In the genomic region with DNA sequence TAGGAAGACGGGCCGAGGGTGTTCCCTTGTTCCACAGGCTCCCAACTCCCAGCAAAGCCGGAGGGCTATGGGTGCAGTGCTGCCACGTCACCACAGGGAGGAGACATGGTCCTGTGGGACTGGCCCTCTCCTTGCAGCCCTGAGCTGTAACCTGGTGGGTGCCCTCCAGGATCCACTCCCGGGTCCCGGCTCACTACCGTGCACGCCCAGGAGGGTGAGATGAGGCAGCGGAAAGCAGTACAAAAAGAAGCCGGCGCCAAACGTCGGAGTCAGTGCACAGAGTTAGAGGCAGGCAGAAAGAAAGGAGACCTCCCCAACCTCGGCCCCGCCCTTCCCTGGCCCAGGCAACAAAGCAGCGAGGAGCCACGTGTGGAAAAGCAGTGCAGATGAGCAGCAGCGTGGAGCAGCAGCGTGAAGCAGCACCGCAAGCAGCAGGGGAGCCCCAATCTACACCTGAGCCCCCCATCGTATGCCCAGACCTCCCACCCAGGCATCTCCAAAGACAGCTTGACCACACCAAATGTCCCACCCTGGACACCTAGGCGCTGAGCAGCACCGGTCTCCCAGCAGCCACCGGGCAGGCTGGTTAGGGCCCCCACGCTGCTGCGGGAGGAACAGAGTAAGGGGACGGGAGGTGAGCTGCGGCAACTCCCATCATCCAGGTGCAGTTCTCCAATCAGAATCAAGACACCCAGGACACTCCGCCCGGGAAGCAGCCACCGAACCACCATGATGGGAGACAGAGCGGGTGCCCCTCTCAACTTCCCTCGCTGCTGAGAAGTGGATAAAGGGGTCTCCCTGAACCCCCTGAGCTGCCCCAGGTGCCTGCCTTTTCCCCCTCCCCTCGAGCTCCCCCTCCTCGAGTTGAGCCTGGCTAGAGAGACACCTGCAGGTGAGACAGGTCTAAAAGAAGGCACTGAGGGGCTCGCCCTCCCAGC, we compare ENCODE assay signal across 8 cellular contexts. TPM values are rescaled to one million over a fixed set of nuclear protein-coding genes. Genes with fewer than 3 reads are reported as not detected.
DNase-seq lines count a peak whose midpoint lies in the region; ATAC-seq and TF ChIP-seq lines count a peak whose summit lies in the region.

No MANE protein-coding gene starts in this region.

- peak; percentile 95 for TF ChIP-seq CTCF in foreskin keratinocyte (conservative IDR thresholded peaks at IDR 0.05)
- peak; percentile 87 for TF ChIP-seq CTCF in upper lobe of right lung (IDR thresholded peaks at IDR 0.05)

- H3K27me3 Mint-ChIP-seq in activated T-helper 17 cell treated with anti-CD3 and anti-CD28 coated beads, Interleukin-2, amount 50 U/mL, for 72 hours, result no peaks in the 10 kb centered on the region

- no peaks in the 10 kb centered on the region for H3K79me2 ChIP-seq in trophoblast cell (ENCODE audit: control insufficient read depth, insufficient read depth, low read length, poor library complexity)

- no peak overlapping the region for H3K18ac ChIP-seq in trophoblast cell (ENCODE audit: low read length)

- H3K9me3 Mint-ChIP-seq in activated T-helper 17 cell treated with anti-CD3 and anti-CD28 coated beads, Interleukin-2, amount 50 U/mL, for 72 hours, result no peaks in the 10 kb centered on the region

- H3K36me3 ChIP-seq in trophoblast cell (ENCODE audit: control insufficient read depth in 1 of 2, insufficient read depth in 2 of 2, low read length in 2 of 2) (no peaks in the 10 kb centered on the region), upper lobe of right lung (no peaks in the 10 kb centered on the region)

- DNase-seq in DMS153 treated with DMSO at 0.1 percent for 48 hours (lab: John Stamatoyannopoulos, UW; ENCODE audit: unreplicated experiment) (peak; percentile 69), HuH-7 (ENCODE audit: low spot score) (peak; percentile 80), OCI-M1 (lab: John Stamatoyannopoulos, UW) (peak; percentile 83), foreskin keratinocyte (peak; percentile 24 to 56), trophoblast cell (peak; percentile 51 to 89), upper lobe of right lung (peak; percentile 80)

- H3K27ac Mint-ChIP-seq in activated T-helper 17 cell treated with anti-CD3 and anti-CD28 coated beads, Interleukin-2, amount 50 U/mL, for 72 hours, result peak overlapping the region; percentile 99

- H3K9me3 ChIP-seq in trophoblast cell (ENCODE audit: insufficient read depth, low read depth, low read length) (no peaks in the 10 kb centered on the region), upper lobe of right lung (no peaks in the 10 kb centered on the region)

- H3K36me3 Mint-ChIP-seq in activated T-helper 17 cell treated with anti-CD3 and anti-CD28 coated beads, Interleukin-2, amount 50 U/mL, for 72 hours (ENCODE audit: low read depth), result peaks cover 90% of the 10 kb centered on the region

- H4K91ac ChIP-seq in trophoblast cell (ENCODE audit: low read depth, low read length), result no peak overlapping the region

- peak overlapping the region; percentile 87 for H3K4me3 Mint-ChIP-seq in activated T-helper 17 cell treated with anti-CD3 and anti-CD28 coated beads, Interleukin-2, amount 50 U/mL, for 72 hours

- H4K12ac ChIP-seq in trophoblast cell (ENCODE audit: low read depth, low read length), result no peak overlapping the region

- no peak overlapping the region for H2AFZ ChIP-seq in trophoblast cell (ENCODE audit: insufficient read depth, low read length, poor library complexity)

- H3K4me3 ChIP-seq in trophoblast cell (ENCODE audit: low read depth, low read length), result no peak overlapping the region
- H3K4me3 ChIP-seq in upper lobe of right lung, result no peak overlapping the region

- no peak overlapping the region for H3K4ac ChIP-seq in trophoblast cell (ENCODE audit: low read depth, low read length)

- H3K79me1 ChIP-seq in trophoblast cell (ENCODE audit: low read length), result no peaks in the 10 kb centered on the region

- no peak overlapping the region for H2BK5ac ChIP-seq in trophoblast cell (ENCODE audit: low read depth, low read length, poor library complexity)

- H3K23ac ChIP-seq in trophoblast cell (ENCODE audit: low read length), result no peak overlapping the region

- no peak overlapping the region for H3K9ac ChIP-seq in trophoblast cell (ENCODE audit: low read length)

- intact Hi-C loops in upper lobe of right lung (cut with DNase I), result no loop called here

- no peak overlapping the region for H4K8ac ChIP-seq in trophoblast cell (ENCODE audit: low read depth, low read length)

- no peak overlapping the region for H2BK120ac ChIP-seq in trophoblast cell (ENCODE audit: insufficient read depth, low read length, poor library complexity)

- H3K4me2 ChIP-seq in trophoblast cell (ENCODE audit: low read length), result no peak overlapping the region

- H3K4me1 Mint-ChIP-seq in activated T-helper 17 cell treated with anti-CD3 and anti-CD28 coated beads, Interleukin-2, amount 50 U/mL, for 72 hours, result peaks cover 26% of the 10 kb centered on the region

- H3K4me1 ChIP-seq in foreskin keratinocyte (peaks cover 10% of the 10 kb centered on the region), trophoblast cell (ENCODE audit: control insufficient read depth in 1 of 2, insufficient read depth in 2 of 2, low read length in 2 of 2) (peaks cover 0 to 3% of the 10 kb centered on the region in 2 experiments), upper lobe of right lung (peaks cover 10% of the 10 kb centered on the region)

- no peak overlapping the region for H3K14ac ChIP-seq in trophoblast cell (ENCODE audit: low read length)

- no peak overlapping the region for H2BK12ac ChIP-seq in trophoblast cell (ENCODE audit: low read length)

- H3K27ac ChIP-seq in foreskin keratinocyte (no peak overlapping the region), trophoblast cell (ENCODE audit: low read depth, low read length) (no peak overlapping the region), upper lobe of right lung (no peak overlapping the region)

- no peaks in the 10 kb centered on the region for H3K27me3 ChIP-seq in foreskin keratinocyte
- no peaks in the 10 kb centered on the region for H3K27me3 ChIP-seq in trophoblast cell (ENCODE audit: insufficient read depth, low read length)
- no peaks in the 10 kb centered on the region for H3K27me3 ChIP-seq in upper lobe of right lung

- WGBS in trophoblast cell (ENCODE audit: extremely low coverage, insufficient coverage, insufficient read length), result no CpG with 5 or more reads among the region's 36 CpGs

- peak; percentile 71 for ATAC-seq in GM21423 (IDR thresholded peaks at IDR 0.05; ENCODE audit: unreplicated experiment)
- ATAC-seq in activated T-helper 17 cell treated with anti-CD3 and anti-CD28 coated beads, Interleukin-2, amount 50 U/mL, for 72 hours (replicated peaks), result peak; percentile 7
- peak; percentile 96 for ATAC-seq in foreskin keratinocyte
- ATAC-seq in upper lobe of right lung, result peak; percentile 86

- no peak overlapping the region for H2AK5ac ChIP-seq in trophoblast cell (ENCODE audit: low read length)

RNA-seq across cellular contexts. Expression of gene IGSF9B, which starts 28.8 kb away (rescaled TPM):
- 100 to 1,000 TPM in 1 of 2 donors, 10 to 100 TPM in 1; 25.4 to 279 TPM for total RNA-seq in activated T-helper 17 cell treated with anti-CD3 and anti-CD28 coated beads, Interleukin-2, amount 50 U/mL, for 72 hours
- total RNA-seq in foreskin keratinocyte, result 0.35 and 1.6 TPM in 2 replicates
- polyA plus RNA-seq in foreskin keratinocyte, result 0.29 and 0.73 TPM in 2 replicates
- 0.40 and 0.77 TPM in 2 replicates for polyA plus RNA-seq in trophoblast cell (2013)
- total RNA-seq in upper lobe of right lung, result 2.9 TPM

Comparison
In these comparisons a context has a peak if more than half of its experiments do, and no peak if none do; other contexts are left out.
1. ATAC-seq: peak in every context shown above with its lines; median percentile 96 in foreskin keratinocyte; 86 in upper lobe of right lung; 71 in GM21423; 7 in activated T-helper 17 cell treated with anti-CD3 and anti-CD28 coated beads, Interleukin-2, amount 50 U/mL, for 72 hours.